ENCODE assay signal across 8 cellular contexts in the genomic region with DNA sequence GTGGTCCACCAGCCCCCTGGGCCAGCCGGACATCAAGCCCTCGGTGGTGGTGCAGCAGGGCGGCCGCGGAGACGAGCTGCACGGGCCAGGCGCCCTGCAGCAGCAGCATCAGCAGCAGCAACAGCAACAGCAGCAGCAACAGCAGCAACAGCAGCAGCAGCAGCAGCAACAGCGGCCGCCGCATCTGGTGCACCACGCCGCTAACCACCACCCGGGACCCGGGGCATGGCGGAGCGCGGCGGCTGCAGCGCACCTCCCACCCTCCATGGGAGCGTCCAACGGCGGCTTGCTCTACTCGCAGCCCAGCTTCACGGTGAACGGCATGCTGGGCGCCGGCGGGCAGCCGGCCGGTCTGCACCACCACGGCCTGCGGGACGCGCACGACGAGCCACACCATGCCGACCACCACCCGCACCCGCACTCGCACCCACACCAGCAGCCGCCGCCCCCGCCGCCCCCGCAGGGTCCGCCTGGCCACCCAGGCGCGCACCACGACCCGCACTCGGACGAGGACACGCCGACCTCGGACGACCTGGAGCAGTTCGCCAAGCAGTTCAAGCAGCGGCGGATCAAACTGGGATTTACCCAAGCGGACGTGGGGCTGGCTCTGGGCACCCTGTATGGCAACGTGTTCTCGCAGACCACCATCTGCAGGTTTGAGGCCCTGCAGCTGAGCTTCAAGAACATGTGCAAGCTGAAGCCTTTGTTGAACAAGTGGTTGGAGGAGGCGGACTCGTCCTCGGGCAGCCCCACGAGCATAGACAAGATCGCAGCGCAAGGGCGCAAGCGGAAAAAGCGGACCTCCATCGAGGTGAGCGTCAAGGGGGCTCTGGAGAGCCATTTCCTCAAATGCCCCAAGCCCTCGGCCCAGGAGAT. TPM values are rescaled to one million over a fixed set of nuclear protein-coding genes. Genes with fewer than 3 reads are reported as not detected.
DNase-seq lines count a peak whose midpoint lies in the region; ATAC-seq, FAIRE-seq and TF ChIP-seq lines count a peak whose summit lies in the region.

No MANE protein-coding gene starts in this region.

- H3K4me2 ChIP-seq in K562 (ENCODE audit: insufficient read depth, low read length) = peak overlapping the region; percentile 60

- FAIRE-seq in K562 (lab: Jason Lieb, UNC) = no peak

- intact Hi-C loops in Caco-2 (cut with micrococcal nuclease; ENCODE audit: unreplicated experiment) = no loop called here
- intact Hi-C loops in K562 (cut with micrococcal nuclease) = no loop called here
- intact Hi-C loops in uterus (cut with DNase I; ENCODE audit: low total_unique reads) = no loop called here

- H3K4me1 ChIP-seq in Caco-2 (peaks cover 36% of the 10 kb centered on the region), HUES64 (ENCODE audit: insufficient read depth, low read length) (peaks cover 53% of the 10 kb centered on the region), K562 (replicated peaks in 1 of 2; ENCODE audit: control insufficient read depth in 2 of 2, insufficient read depth in 2 of 2, low read length in 2 of 2) (peaks cover 0 to 50% of the 10 kb centered on the region in 2 experiments; a peak in 4 of 5 replicates), neuron (ENCODE audit: insufficient read depth, low read length) (peaks cover 12% of the 10 kb centered on the region), uterus (peaks cover 0 to 26% of the 10 kb centered on the region in 2 donors)

- no TSS peak for BruUV-seq in Caco-2 (replicated peaks; lab: Mats Ljungman, UMichigan)
- no TSS peak for BruUV-seq in K562 (replicated peaks; lab: Mats Ljungman, UMichigan)

- H3K27me3 ChIP-seq in Caco-2 (replicated peaks; ENCODE audit: control insufficient read depth, insufficient read depth, low read length) (peaks cover 17% of the 10 kb centered on the region), HUES64 (ENCODE audit: insufficient read depth, low read length) (peaks cover 96% of the 10 kb centered on the region), K562 (ENCODE audit: control insufficient read depth in 2 of 2, insufficient read depth in 2 of 2, low read length in 2 of 2) (peaks cover 0 to 13% of the 10 kb centered on the region in 2 experiments; a peak in 2 of 5 replicates), neuron (ENCODE audit: insufficient read depth, low read length) (no peaks in the 10 kb centered on the region), uterus (peaks cover 45 to 69% of the 10 kb centered on the region in 2 donors)

- DNase-seq in Caco-2 (no peak), K562 (ENCODE audit: extremely low read depth in 1 of 4, low spot score in 3 of 4) (no peak), uterus (no peak), mesenteric fat pad (ENCODE audit: low spot score) (no peak)

- peak overlapping the region; percentile 12 for H3K4me3 Mint-ChIP-seq in Caco-2 (ENCODE audit: unreplicated experiment)

- CTCF ChIA-PET in Caco-2 (lab: Charles Lee) (no interaction called here), K562 (lab: Yijun Ruan, JAX; ENCODE audit: low intra/inter-chr PET ratio) (no interaction called here)

- peak overlapping the region; percentile 82 for H2AFZ ChIP-seq in K562 (ENCODE audit: low read depth, low read length)
- H2AFZ ChIP-seq in neuron (ENCODE audit: low read depth, low read length) = no peak overlapping the region

- H3K9me3 Mint-ChIP-seq in Caco-2 (ENCODE audit: unreplicated experiment) = no peaks in the 10 kb centered on the region

- no peaks in the 10 kb centered on the region for H3K9me1 ChIP-seq in K562 (ENCODE audit: control insufficient read depth, insufficient read depth, low read length)

- no peaks in the 10 kb centered on the region for H3K9me3 ChIP-seq in Caco-2
- H3K9me3 ChIP-seq in HUES64 (ENCODE audit: insufficient read depth, low read depth, low read length) = no peaks in the 10 kb centered on the region
- peaks cover 6% of the 10 kb centered on the region; the same call in 1 of the 2 replicates for H3K9me3 ChIP-seq in K562 (replicated peaks; ENCODE audit: control insufficient read depth, insufficient read depth, low read depth, low read length)
- H3K9me3 ChIP-seq in neuron (ENCODE audit: low read length) = no peaks in the 10 kb centered on the region
- no peaks in the 10 kb centered on the region for H3K9me3 ChIP-seq in uterus

- H3K36me3 Mint-ChIP-seq in Caco-2 (ENCODE audit: insufficient read depth, unreplicated experiment) = no peaks in the 10 kb centered on the region

- peak overlapping the region; percentile 27 for H3K4me3 ChIP-seq in Caco-2 (ENCODE audit: low read depth, low read length)
- H3K4me3 ChIP-seq in HUES64 (ENCODE audit: low read length) = peak overlapping the region; percentile 60
- peak overlapping the region; percentile 53 for H3K4me3 ChIP-seq in K562
- peak overlapping the region; percentile 99 for H3K4me3 ChIP-seq in neuron (ENCODE audit: low read length)
- peak overlapping the region in 1 of 2 donors; percentile 51 for H3K4me3 ChIP-seq in uterus

- WGBS in HUES64 = under 1% methylated on average over 76 of the region's 76 CpGs
- WGBS in K562 (ENCODE audit: insufficient coverage, low coverage, missing lambda C conversion rate) = 4% methylated on average over 58 of the region's 76 CpGs

- TF ChIP-seq EP300 in K562 (IDR thresholded peaks at IDR 0.05; ENCODE audit: low read length) = no peak

- ATAC-seq in K562 (peak; percentile 7; the same call in 2 of the 3 replicates), HG02885 (IDR thresholded peaks at IDR 0.05; ENCODE audit: poor library complexity, unreplicated experiment) (no peak), GM19395 (IDR thresholded peaks at IDR 0.05; ENCODE audit: unreplicated experiment) (no peak)

- in situ Hi-C loops in K562 (cut with MboI) = loop anchor here (5.0 kb wide), 1 partner anchor 63 kb away; no protein-coding TSS in a partner anchor

- H3K4me1 Mint-ChIP-seq in Caco-2 (ENCODE audit: low read depth, unreplicated experiment) = peaks cover 7% of the 10 kb centered on the region

- H3K27me3 Mint-ChIP-seq in Caco-2 (ENCODE audit: insufficient read depth, unreplicated experiment) = peaks cover 45% of the 10 kb centered on the region

- TF ChIP-seq RAD21 in K562 (CRISPR knock-in tag; conservative IDR thresholded peaks at IDR 0.05 in 1 of 2, IDR thresholded peaks at IDR 0.05 in 1 of 2) = no peak

- POLR2A ChIA-PET in Caco-2 (lab: Charles Lee) (no interaction called here), K562 (lab: Yijun Ruan, JAX) (interaction anchor here (1.2 kb wide), 1 partner anchor 16 kb away, joined by 4 read pairs; no protein-coding TSS in a partner anchor)

- no peaks in the 10 kb centered on the region; the same call in 2 of the 3 replicates for H3K79me2 ChIP-seq in K562 (ENCODE audit: control insufficient read depth, insufficient read depth, low read length)

- H4K20me1 ChIP-seq in K562 (replicated peaks; ENCODE audit: control insufficient read depth, insufficient read depth, low read length) = no peaks in the 10 kb centered on the region

- TF ChIP-seq CTCF in Caco-2 (IDR thresholded peaks at IDR 0.05; ENCODE audit: insufficient read depth in 1 of 2, low read depth in 1 of 2, low read length in 1 of 2, severe bottlenecking in 1 of 2, unreplicated experiment in 1 of 2) (no peak), K562 (IDR thresholded peaks at IDR 0.05 in 2 of 3, conservative IDR thresholded peaks at IDR 0.05 in 1 of 3; ENCODE audit: insufficient read depth in 2 of 3, low read depth in 1 of 3, low read length in 3 of 3) (no peak), uterus (IDR thresholded peaks at IDR 0.05) (no peak)

- H3K27ac ChIP-seq in HUES64 (ENCODE audit: low read depth, low read length) (no peak overlapping the region), K562 (ENCODE audit: extremely low read depth, low read depth, low read length) (no peak overlapping the region), uterus (no peak overlapping the region)

- H3K36me3 ChIP-seq in Caco-2 (ENCODE audit: control insufficient read depth, insufficient read depth, low read length) (no peaks in the 10 kb centered on the region), HUES64 (ENCODE audit: insufficient read depth, low read length) (no peaks in the 10 kb centered on the region), K562 (ENCODE audit: control insufficient read depth, insufficient read depth, low read length) (no peaks in the 10 kb centered on the region), neuron (ENCODE audit: insufficient read depth, low read length) (peaks cover 43% of the 10 kb centered on the region), uterus (no peaks in the 10 kb centered on the region)

- TF ChIP-seq POLR2A in K562 (conservative IDR thresholded peaks at IDR 0.05) (no peak), uterus (IDR thresholded peaks at IDR 0.05) (no peak)

- H3K9ac ChIP-seq in HUES64 (ENCODE audit: low read depth, low read length) (peak overlapping the region; percentile 4; the same call in 1 of the 2 replicates), K562 (ENCODE audit: insufficient read depth in 1 of 2, low read depth in 2 of 2, low read length in 2 of 2) (peak overlapping the region in 1 of 2 experiments; percentile 90; a peak in 2 of 4 replicates)

- H3K27ac Mint-ChIP-seq in Caco-2 (ENCODE audit: unreplicated experiment) = no peak overlapping the region

TF ChIP-seq in K562, 482 proteins besides CTCF, POLR2A, EP300 and RAD21 (continues in another document):
- TF ChIP-seq BRF1 (IDR thresholded peaks at IDR 0.05; ENCODE audit: borderline replicate concordance, extremely low read depth, insufficient read length) = no peak

RNA-seq across cellular contexts. Expression of a gene that starts 1.0 kb away (rescaled TPM):
- total RNA-seq in Caco-2 (2022) = not detected in 2 replicates
- 7.3 TPM for polyA plus RNA-seq in HUES64 (2013, experiment 1 of 2)
- 16.2 TPM for polyA plus RNA-seq in HUES64 (2013, experiment 2 of 2)
- total RNA-seq in K562 (2011; cell fraction: chromatin; rRNA removed; ENCODE audit: low replicate concordance) = 0.74 and 0.99 TPM in 2 replicates
- total RNA-seq in K562 (2011; cell fraction: nucleolus; rRNA removed) = 0.53 and 0.67 TPM in 2 replicates
- 1.2 and 1.6 TPM in 2 replicates for total RNA-seq in K562 (2011; cell fraction: nucleoplasm; rRNA removed)
- total RNA-seq in K562 (2014; rRNA removed) = 0.36 and 0.37 TPM in 2 replicates
- total RNA-seq in K562 (2014; rRNA removed; fragmentation: Illumina TruSeq; extraction: Trizol) = 0.19 and 0.36 TPM in 2 replicates
- 0.40 and 0.45 TPM in 2 replicates for total RNA-seq in K562 (2015; rRNA removed; fragmentation: Illumina TruSeq; extraction: Trizol)
- total RNA-seq in K562 (2021) = 0.29 and 0.44 TPM in 2 replicates
- polyA plus RNA-seq in K562 (2011; rRNA removed) = 0.46 and 0.70 TPM in 2 replicates
- polyA plus RNA-seq in K562 (2011; cell fraction: cytosol; rRNA removed) = 0.31 and 0.34 TPM in 2 replicates
- polyA plus RNA-seq in K562 (2011; cell fraction: nucleus; rRNA removed) = 0.27 and 0.62 TPM in 2 replicates
- polyA plus RNA-seq in K562 (2012) = 0.11 and 0.25 TPM in 2 replicates
- 0.15 and 0.30 TPM in 2 replicates for polyA plus RNA-seq in K562 (2014; fragmentation: Illumina TruSeq; extraction: Trizol)
- under 1 TPM; 0.08 to 0.10 TPM for polyA plus RNA-seq in K562 (2014; fragmentation: Nextera tagmentation; extraction: Ambion mirVana)
- 0.16 and 0.23 TPM in 2 replicates for polyA plus RNA-seq in K562 (2014; rRNA removed)
- polyA minus RNA-seq in K562 (2011; rRNA and poly(A)+ RNA removed) = 0.32 and 0.84 TPM in 2 replicates
- 0.48 and 1.1 TPM in 2 replicates for polyA minus RNA-seq in K562 (2011; cell fraction: cytosol; rRNA and poly(A)+ RNA removed)
- 0.54 and 1.3 TPM in 2 replicates for polyA minus RNA-seq in K562 (2011; cell fraction: nucleus; rRNA and poly(A)+ RNA removed)
- total RNA-seq in uterus = not detected
- total RNA-seq in mesenteric fat pad = not detected
